ENCODE assay signal across 23 cellular contexts in genomic region chr11:91851908-91852307, GRCh38.
"Had no signal": no experiment of that assay in that cellular context is flagged by ENCODE, and none has a peak within 500 bp of the region (broad histone marks: within the 10 kb centered on the region; RNA-seq: fewer than 3 reads in every experiment).

No MANE protein-coding gene starts in this region.

- H3K4me1 ChIP-seq: SJSA1 had no signal

- FAIRE-seq: HepG2 had no signal

- H3K36me3 ChIP-seq: SJSA1 had no signal

- H3K9ac ChIP-seq: KMS-11 had no signal

- H3K4me3 ChIP-seq: SJSA1, SK-N-MC had no signal

- H3K9me3 ChIP-seq: SJSA1 had no signal

- H3K27me3 ChIP-seq: SJSA1 had no signal

- ATAC-seq: HepG2, Panc1, PC-3 had no signal

- DNase-seq: IMR-90, Kasumi-1, MV-4-11, NCI-H1048, NCI-H1105, NCI-H1417, NCI-H1436 treated with DMSO at 0.1 percent for 48 hours, NCI-H1694, NCI-H187 treated with DMSO at 0.1 percent for 48 hours, NCI-H2029 treated with DMSO at 0.1 percent for 48 hours, NCI-H2171 treated with DMSO at 0.1 percent for 48 hours, NCI-H2227 treated with DMSO at 0.1 percent for 48 hours, NCI-H524, NCI-H526 treated with DMSO at 0.1 percent for 48 hours, NCI-H748 treated with DMSO at 0.1 percent for 48 hours, PC-3, SIG-M5 had no signal

- H3K27ac ChIP-seq: KMS-11, RWPE1, SJSA1, SK-N-MC had no signal

- H3K4me2 ChIP-seq: KMS-11 had no signal
